ENCODE assay signal across 28 cellular contexts in the genomic region with DNA sequence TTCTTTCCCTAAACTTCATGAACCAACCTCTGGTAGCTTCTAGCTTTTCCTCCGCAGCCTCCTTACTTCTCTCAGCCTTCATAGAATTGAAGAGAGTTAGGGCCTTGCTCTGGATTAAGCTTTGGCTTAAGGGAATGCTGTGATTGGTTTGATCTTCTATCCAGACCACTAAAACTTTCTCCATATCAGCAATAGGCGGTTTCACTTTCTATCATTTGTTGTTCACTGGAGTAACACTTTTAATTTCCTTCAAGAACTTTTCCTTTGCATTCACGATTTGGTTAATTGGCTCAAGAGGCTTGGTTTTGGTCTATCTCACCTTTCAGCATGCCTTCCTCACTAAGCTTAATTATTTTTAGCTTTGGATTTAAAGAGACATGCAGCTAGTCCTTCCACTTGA.
"Had no signal": no experiment of that assay in that cellular context is flagged by ENCODE, and none has a peak within 500 bp of the region (broad histone marks: within the 10 kb centered on the region; RNA-seq: fewer than 3 reads in every experiment).

No MANE protein-coding gene starts in this region.

- H3K27ac ChIP-seq: adrenal gland, body of pancreas, breast epithelium, SJCRH30, SK-N-MC, WERI-Rb-1 had no signal

- ATAC-seq: activated T-cell treated with anti-CD3 and anti-CD28 coated beads, Interleukin-2, amount 50 U/mL, for 72 hours; activated T-helper 17 cell treated with anti-CD3 and anti-CD28 coated beads, Interleukin-2, amount 50 U/mL, for 72 hours; body of pancreas; Panc1 had no signal

- H3K27ac Mint-ChIP-seq: activated CD4-positive, alpha-beta T cell treated with anti-CD3 and anti-CD28 coated beads, Interleukin-2, amount 10 ng/mL, durations not matched to agents 24 days and 14 days; activated naive CD8-positive, alpha-beta T cell treated with anti-CD3 and anti-CD28 coated beads, Interleukin-2, amount 10 ng/mL, durations not matched to agents 7 days and 5 days; activated T-cell treated with anti-CD3 and anti-CD28 coated beads, Interleukin-2, amount 50 U/mL, for 72 hours; activated T-helper 17 cell treated with anti-CD3 and anti-CD28 coated beads, Interleukin-2, amount 50 U/mL, for 72 hours had no signal

- FAIRE-seq: astrocyte had no signal

- H3K9me3 ChIP-seq: adrenal gland, body of pancreas, breast epithelium, SJCRH30 had no signal

- H3K36me3 ChIP-seq: breast epithelium, WERI-Rb-1 had no signal

- H3K4me3 ChIP-seq: adrenal gland, body of pancreas, breast epithelium, SJCRH30, SK-N-MC had no signal

- H3K4me3 Mint-ChIP-seq: activated CD4-positive, alpha-beta T cell treated with anti-CD3 and anti-CD28 coated beads, Interleukin-2, amount 10 ng/mL, durations not matched to agents 24 days and 14 days; activated naive CD8-positive, alpha-beta T cell treated with anti-CD3 and anti-CD28 coated beads, Interleukin-2, amount 10 ng/mL, durations not matched to agents 7 days and 5 days; activated T-helper 17 cell treated with anti-CD3 and anti-CD28 coated beads, Interleukin-2, amount 50 U/mL, for 72 hours had no signal

- DNase-seq: activated CD4-positive, alpha-beta T cell treated with anti-CD3 and anti-CD28 coated beads, Interleukin-2, amount 10 ng/mL, durations not matched to agents 24 days and 14 days; activated CD4-positive, alpha-beta T cell treated with anti-CD3 and anti-CD28 coated beads, Interleukin-2, amount 50 U/mL, for 4 hours; activated CD8-positive, alpha-beta memory T cell treated with anti-CD3 and anti-CD28 coated beads, Interleukin-2, amount 50 U/mL, for 4 hours; activated effector memory CD4-positive, alpha-beta T cell treated with anti-CD3 and anti-CD28 coated beads, Interleukin-2, amount 50 U/mL, for 16 hours; activated naive CD4-positive, alpha-beta T cell; activated naive CD4-positive, alpha-beta T cell treated with anti-CD3 and anti-CD28 coated beads, Interleukin-2, amount 50 U/mL, for 16 hours; activated naive CD8-positive, alpha-beta T cell treated with anti-CD3 and anti-CD28 coated beads, Interleukin-2, amount 10 ng/mL, durations not matched to agents 7 days and 5 days; activated T-cell treated with anti-CD3 and anti-CD28 coated beads, Interleukin-2, amount 50 U/mL, for 72 hours; adrenal gland; body of pancreas; Kasumi-1; MM.1S; MV-4-11; NCI-H1092; NCI-H1436 treated with DMSO at 0.1 percent for 48 hours; NCI-H1694 treated with DMSO at 0.1 percent for 48 hours; NCI-H2029; NCI-H345; NCI-H524 treated with DMSO at 0.1 percent for 48 hours; SHP77; SJCRH30; T1000; WERI-Rb-1 had no signal

- H3K27me3 ChIP-seq: adrenal gland, body of pancreas, breast epithelium, SJCRH30 had no signal

- H3K9me3 Mint-ChIP-seq: activated CD4-positive, alpha-beta T cell treated with anti-CD3 and anti-CD28 coated beads, Interleukin-2, amount 10 ng/mL, durations not matched to agents 24 days and 14 days; activated naive CD8-positive, alpha-beta T cell treated with anti-CD3 and anti-CD28 coated beads, Interleukin-2, amount 10 ng/mL, durations not matched to agents 7 days and 5 days; activated T-cell treated with anti-CD3 and anti-CD28 coated beads, Interleukin-2, amount 50 U/mL, for 72 hours; activated T-helper 17 cell treated with anti-CD3 and anti-CD28 coated beads, Interleukin-2, amount 50 U/mL, for 72 hours had no signal

- H3K27me3 Mint-ChIP-seq: activated CD4-positive, alpha-beta T cell treated with anti-CD3 and anti-CD28 coated beads, Interleukin-2, amount 10 ng/mL, durations not matched to agents 24 days and 14 days; activated naive CD8-positive, alpha-beta T cell treated with anti-CD3 and anti-CD28 coated beads, Interleukin-2, amount 10 ng/mL, durations not matched to agents 7 days and 5 days; activated T-helper 17 cell treated with anti-CD3 and anti-CD28 coated beads, Interleukin-2, amount 50 U/mL, for 72 hours had no signal
